ENCODE assay signal across 11 cellular contexts in the genomic region with DNA sequence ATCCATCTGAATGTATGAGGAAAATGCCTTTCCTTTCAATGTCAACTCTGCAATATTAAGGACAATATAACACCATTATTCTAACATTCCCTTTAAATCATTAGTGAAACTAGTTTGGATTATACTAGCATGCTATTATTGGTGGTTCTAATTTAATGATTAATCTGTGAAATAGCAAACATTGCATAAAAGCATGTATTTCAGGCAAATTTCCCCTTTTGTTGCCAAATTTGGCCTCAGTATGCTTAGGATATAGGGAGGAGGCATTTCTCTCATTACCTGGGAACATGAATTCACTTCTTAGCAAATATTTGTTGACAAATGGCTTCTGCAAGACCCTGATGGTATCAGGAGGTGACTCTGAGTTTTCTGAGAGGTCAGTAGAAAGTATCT. TPM values are rescaled to one million over a fixed set of nuclear protein-coding genes. Genes with fewer than 3 reads are reported as not detected.
A peak's percentile ranks its signal among the peaks of the same experiment; 100 is the strongest.
DNase-seq lines count a peak whose midpoint lies in the region; ATAC-seq, FAIRE-seq and TF ChIP-seq lines count a peak whose summit lies in the region.
"Had no signal": no experiment of that assay in that cellular context is flagged by ENCODE, and none has a peak within 500 bp of the region (broad histone marks: within the 10 kb centered on the region; RNA-seq: fewer than 3 reads in every experiment).

No MANE protein-coding gene starts in this region.

- no peaks in the 10 kb centered on the region; a peak in 1 of 4 replicates for H3K36me3 ChIP-seq in GM12878 (ENCODE audit: control insufficient read depth in 2 of 2, insufficient read depth in 2 of 2, low read length in 1 of 2)
- no peaks in the 10 kb centered on the region for H3K36me3 ChIP-seq in right lobe of liver
- H3K36me3 ChIP-seq in thyroid gland = peaks cover 0 to 7% of the 10 kb centered on the region in 2 donors
- peaks cover 0 to 7% (median 0%) of the 10 kb centered on the region in 3 experiments for H3K36me3 ChIP-seq in naive thymus-derived CD4-positive, alpha-beta T cell (ENCODE audit: control insufficient read depth in 2 of 3, insufficient read depth in 3 of 3, low read length in 3 of 3)

- H3K4me1 ChIP-seq in GM12878 (ENCODE audit: control insufficient read depth, insufficient read depth, low read length) = peaks cover 9% of the 10 kb centered on the region
- H3K4me1 ChIP-seq in right lobe of liver = peaks cover 0 to 10% (median 0%) of the 10 kb centered on the region in 4 donors
- H3K4me1 ChIP-seq in thyroid gland = peaks cover 6 to 19% of the 10 kb centered on the region in 2 donors
- peaks cover 8 to 17% of the 10 kb centered on the region in 2 donors for H3K4me1 ChIP-seq in naive thymus-derived CD4-positive, alpha-beta T cell (ENCODE audit: control insufficient read depth in 2 of 2, insufficient read depth in 2 of 2, low read length in 2 of 2)

- TF ChIP-seq POLR2A in GM12878 (IDR thresholded peaks at IDR 0.05; ENCODE audit: low read depth, low read length) = no peak
- peak; percentile 43 for TF ChIP-seq POLR2A in right lobe of liver (IDR thresholded peaks at IDR 0.05)
- no peak for TF ChIP-seq POLR2A in thyroid gland (IDR thresholded peaks at IDR 0.05)

- POLR2A ChIA-PET in GM12878 (lab: Charles Lee) = no interaction called here
- POLR2A ChIA-PET in naive thymus-derived CD4-positive, alpha-beta T cell (lab: Charles Lee) = no interaction called here

- no peak overlapping the region; the same call in 1 of the 2 replicates for H2AFZ ChIP-seq in GM12878 (ENCODE audit: control insufficient read depth, low read depth, low read length)

- H3K27ac Mint-ChIP-seq in activated T-cell treated with anti-CD3 and anti-CD28 coated beads, Interleukin-2, amount 50 U/mL, for 72 hours = no peak overlapping the region
- H3K27ac Mint-ChIP-seq in naive thymus-derived CD4-positive, alpha-beta T cell = peak overlapping the region in 1 of 9 donors; percentile 1
- H3K27ac Mint-ChIP-seq: activated naive CD4-positive, alpha-beta T cell treated with anti-CD3 and anti-CD28 coated beads, Interleukin-2, amount 10 ng/mL, durations not matched to agents 7 days and 5 days had no signal

- peaks cover 4% of the 10 kb centered on the region in 2 donors for H3K36me3 Mint-ChIP-seq in activated T-cell treated with anti-CD3 and anti-CD28 coated beads, Interleukin-2, amount 50 U/mL, for 72 hours (ENCODE audit: insufficient read depth in 2 of 2)
- H3K36me3 Mint-ChIP-seq in naive thymus-derived CD4-positive, alpha-beta T cell = peaks cover 0 to 20% (median 8%) of the 10 kb centered on the region in 5 donors

- H3K9ac ChIP-seq in GM12878 (ENCODE audit: control insufficient read depth, insufficient read depth, low read length) = no peak overlapping the region

- intact Hi-C loops in GM12878 (cut with micrococcal nuclease; ENCODE audit: unreplicated experiment) = loop anchor here (10.0 kb wide), 1 partner anchor 449 kb away; the partner anchor contains the start of gene NUP153
- intact Hi-C loops in right lobe of liver (cut with DNase I) = no loop called here
- intact Hi-C loops in thyroid gland (cut with DNase I) = no loop called here
- intact Hi-C loops in naive thymus-derived CD4-positive, alpha-beta T cell (cut with micrococcal nuclease) = no loop called here

- RAD21 ChIA-PET in GM12878 (lab: Charles Lee; ENCODE audit: unreplicated experiment) = interaction anchor here (0.9 kb wide), 1 partner anchor 8 kb away, joined by 3 read pairs; no protein-coding TSS in a partner anchor

- ATAC-seq in activated T-cell treated with anti-CD3 and anti-CD28 coated beads, Interleukin-2, amount 50 U/mL, for 72 hours (replicated peaks in 1 of 2) = no peak
- ATAC-seq in GM12878 (no peak), right lobe of liver (peak in 3 of 4 donors; percentile 3 to 10 (median 5)), HG03045 (IDR thresholded peaks at IDR 0.05; ENCODE audit: unreplicated experiment) (no peak)
- ATAC-seq in naive thymus-derived CD4-positive, alpha-beta T cell = no peak

- in situ Hi-C loops in GM12878 (cut with MboI) = loop anchor here (5.0 kb wide), 1 partner anchor 451 kb away; no protein-coding TSS in a partner anchor

- H3K4me2 ChIP-seq in GM12878 (ENCODE audit: control insufficient read depth, insufficient read depth) = peak overlapping the region; percentile 9

- H3K4me3 Mint-ChIP-seq in activated T-cell treated with anti-CD3 and anti-CD28 coated beads, Interleukin-2, amount 50 U/mL, for 72 hours = peak overlapping the region; percentile 58 to 99
- peak overlapping the region in 2 of 10 donors; percentile 24 to 99 for H3K4me3 Mint-ChIP-seq in naive thymus-derived CD4-positive, alpha-beta T cell

- peaks cover 0 to 4% of the 10 kb centered on the region in 2 donors for H3K9me3 Mint-ChIP-seq in activated T-cell treated with anti-CD3 and anti-CD28 coated beads, Interleukin-2, amount 50 U/mL, for 72 hours
- no peaks in the 10 kb centered on the region for H3K9me3 Mint-ChIP-seq in naive thymus-derived CD4-positive, alpha-beta T cell
- H3K9me3 Mint-ChIP-seq: activated naive CD4-positive, alpha-beta T cell treated with anti-CD3 and anti-CD28 coated beads, Interleukin-2, amount 10 ng/mL, durations not matched to agents 7 days and 5 days had no signal

- FAIRE-seq in GM12878 (lab: Jason Lieb, UNC) = no peak
- FAIRE-seq: urothelium cell line had no signal

- H3K27me3 ChIP-seq in GM12878 (replicated peaks in 1 of 2; ENCODE audit: control insufficient read depth in 2 of 2, insufficient read depth in 2 of 2, low read length in 1 of 2) (no peaks in the 10 kb centered on the region), right lobe of liver (no peaks in the 10 kb centered on the region), thyroid gland (no peaks in the 10 kb centered on the region)
- H3K27me3 ChIP-seq in naive thymus-derived CD4-positive, alpha-beta T cell (ENCODE audit: control insufficient read depth in 2 of 2, insufficient read depth in 2 of 2, low read length in 2 of 2) = no peaks in the 10 kb centered on the region

- H3K9me3 ChIP-seq in GM12878 (replicated peaks; ENCODE audit: control insufficient read depth, insufficient read depth, low read length) (no peaks in the 10 kb centered on the region), right lobe of liver (no peaks in the 10 kb centered on the region), thyroid gland (no peaks in the 10 kb centered on the region)
- H3K9me3 ChIP-seq in naive thymus-derived CD4-positive, alpha-beta T cell (ENCODE audit: control insufficient read depth in 2 of 3, low read length in 3 of 3) = no peaks in the 10 kb centered on the region

- H3K27ac ChIP-seq in GM12878 (ENCODE audit: control insufficient read depth, insufficient read depth) (peak overlapping the region; percentile 18; the same call in 1 of the 2 replicates), right lobe of liver (peak overlapping the region; percentile 76 to 90 (median 87)), thyroid gland (peak overlapping the region; percentile 84 to 91 (median 89))
- no peak overlapping the region for H3K27ac ChIP-seq in naive thymus-derived CD4-positive, alpha-beta T cell (ENCODE audit: low read depth, low read length)

- BruUV-seq in GM12878 (replicated peaks; lab: Mats Ljungman, UMichigan) = no TSS peak

- no peak for TF ChIP-seq EP300 in GM12878 (IDR thresholded peaks at IDR 0.05; ENCODE audit: borderline replicate concordance in 1 of 2, control insufficient read depth in 1 of 2, low read depth in 2 of 2, low read length in 2 of 2)

- peaks cover 6% of the 10 kb centered on the region for H3K79me2 ChIP-seq in GM12878 (ENCODE audit: control insufficient read depth, insufficient read depth, low read length)

- SMC1A ChIA-PET in GM12878 (lab: Charles Lee; ENCODE audit: uncharacterized antibody, unreplicated experiment) = interaction anchor here (1.0 kb wide), 2 partner anchors 105 to 288 kb away, joined by 3 read pairs; no protein-coding TSS in a partner anchor

- H3K4me3 ChIP-seq in GM12878 = peak overlapping the region; percentile 85
- H3K4me3 ChIP-seq in right lobe of liver = peak overlapping the region; percentile 56 to 80 (median 62)
- peak overlapping the region; percentile 10 to 70 (median 67) for H3K4me3 ChIP-seq in thyroid gland (replicated peaks in 1 of 3)
- H3K4me3 ChIP-seq in naive thymus-derived CD4-positive, alpha-beta T cell (ENCODE audit: low read length) = no peak overlapping the region

- H4K20me1 ChIP-seq in GM12878 (ENCODE audit: control insufficient read depth, insufficient read depth) = no peaks in the 10 kb centered on the region

- TF ChIP-seq RAD21 in GM12878 (IDR thresholded peaks at IDR 0.05; ENCODE audit: insufficient read depth, low read depth, low read length) = no peak

- TF ChIP-seq CTCF in GM12878 (IDR thresholded peaks at IDR 0.05 in 2 of 3, conservative IDR thresholded peaks at IDR 0.05 in 1 of 3; ENCODE audit: control insufficient read depth in 2 of 3, extremely low read depth in 1 of 3, insufficient read depth in 1 of 3, low read depth in 3 of 3, low read length in 3 of 3) = no peak
- no peak for TF ChIP-seq CTCF in right lobe of liver (IDR thresholded peaks at IDR 0.05)
- TF ChIP-seq CTCF in thyroid gland (IDR thresholded peaks at IDR 0.05) = no peak

- peaks cover 37% of the 10 kb centered on the region for H3K4me1 Mint-ChIP-seq in activated T-cell treated with anti-CD3 and anti-CD28 coated beads, Interleukin-2, amount 50 U/mL, for 72 hours (ENCODE audit: low read depth)
- H3K4me1 Mint-ChIP-seq in naive thymus-derived CD4-positive, alpha-beta T cell = peaks cover 24 to 32% (median 25%) of the 10 kb centered on the region in 7 donors

- no peaks in the 10 kb centered on the region for H3K27me3 Mint-ChIP-seq in activated T-cell treated with anti-CD3 and anti-CD28 coated beads, Interleukin-2, amount 50 U/mL, for 72 hours (ENCODE audit: low read depth)
- peaks cover 0 to 7% (median 0%) of the 10 kb centered on the region in 5 donors for H3K27me3 Mint-ChIP-seq in naive thymus-derived CD4-positive, alpha-beta T cell

- DNase-seq in activated T-cell treated with anti-CD3 and anti-CD28 coated beads, Interleukin-2, amount 50 U/mL, for 72 hours = no peak
- DNase-seq in activated T-cell treated with anti-CD3 and anti-CD28 coated beads, Interleukin-2, amount 50 U/mL, for 1 hour = no peak
- DNase-seq in GM12878 (ENCODE audit: low read depth, low spot score) = no peak
- no peak for DNase-seq in right lobe of liver
- no peak for DNase-seq in thyroid gland
- DNase-seq in naive thymus-derived CD4-positive, alpha-beta T cell = no peak
- no peak for DNase-seq in mesenteric fat pad (ENCODE audit: low spot score)
- DNase-seq: activated CD4-positive, alpha-beta T cell treated with anti-CD3 and anti-CD28 coated beads, Interleukin-2, amount 50 U/mL, for 4 hours; activated naive CD4-positive, alpha-beta T cell treated with anti-CD3 and anti-CD28 coated beads, Interleukin-2, amount 10 ng/mL, durations not matched to agents 7 days and 5 days had no signal

- CTCF ChIA-PET in GM12878 (lab: Yijun Ruan, JAX) = interaction anchor here (0.6 kb wide), 1 partner anchor 65 kb away, joined by 3 read pairs; no protein-coding TSS in a partner anchor
- CTCF ChIA-PET in naive thymus-derived CD4-positive, alpha-beta T cell (lab: Charles Lee) = no interaction called here

RNA-seq across cellular contexts. Expression of gene TPMT, which starts 1.6 kb away (rescaled TPM):
- 1 to 10 TPM; 6.7 to 8.2 TPM for total RNA-seq in activated T-cell treated with anti-CD3 and anti-CD28 coated beads, Interleukin-2, amount 50 U/mL, for 72 hours
- total RNA-seq in GM12878 (2013; cell fraction: nucleolus; rRNA removed) = 2.5 and 2.6 TPM in 2 replicates
- total RNA-seq in GM12878 (2014; rRNA removed) (11.6 and 13.8 TPM in 2 replicates), GM12878 (2014; rRNA removed; fragmentation: Illumina TruSeq; extraction: Trizol) (16.3 and 17.0 TPM in 2 replicates), GM12878 (2021) (7.9 and 8.2 TPM in 2 replicates), right lobe of liver (10 to 100 TPM; 26.5 to 31.8 (median 27.7) TPM), thyroid gland (100 to 1,000 TPM in 3 of 4 donors, 10 to 100 TPM in 1; 76.7 to 142 (median 113) TPM), mesenteric fat pad (7.1 TPM)
- 5.6 TPM for polyA plus RNA-seq in GM12878 (2011; ENCODE audit: low read depth)
- polyA plus RNA-seq in GM12878 (2011; rRNA removed) (16.5 and 24.9 TPM in 2 replicates), GM12878 (2014; fragmentation: Illumina TruSeq; extraction: Trizol) (18.2 and 24.3 TPM in 2 replicates), GM12878 (2014; fragmentation: Nextera tagmentation; extraction: Ambion mirVana) (10 to 100 TPM; 16.2 to 16.4 TPM), GM12878 (2014; rRNA removed) (10.9 and 13.0 TPM in 2 replicates), GM12878 (2016; fragmentation: Nextera tagmentation; extraction: Ambion mirVana) (10 to 100 TPM; 16.5 to 17.7 TPM)
- polyA plus RNA-seq in GM12878 (2011; cell fraction: cytosol; rRNA removed) = 8.1 and 8.3 TPM in 2 replicates
- 2.4 and 3.1 TPM in 2 replicates for polyA plus RNA-seq in GM12878 (2011; cell fraction: nucleus; rRNA removed)
- polyA plus RNA-seq in GM12878 (2012) = 6.5 and 8.6 TPM in 2 replicates
- 5.1 and 8.4 TPM in 2 replicates for polyA minus RNA-seq in GM12878 (2011; rRNA and poly(A)+ RNA removed)
- 2.9 and 3.1 TPM in 2 replicates for polyA minus RNA-seq in GM12878 (2011; cell fraction: cytosol; rRNA and poly(A)+ RNA removed)
- polyA minus RNA-seq in GM12878 (2011; cell fraction: nucleus; rRNA and poly(A)+ RNA removed) = 1.2 and 1.8 TPM in 2 replicates
- total RNA-seq in naive thymus-derived CD4-positive, alpha-beta T cell = 1 to 10 TPM; 2.9 to 6.1 (median 5.0) TPM
- polyA plus RNA-seq in naive thymus-derived CD4-positive, alpha-beta T cell = 10 to 100 TPM in 1 of 2 donors, 1 to 10 TPM in 1; 9.5 to 13.1 TPM

RNA-seq across cellular contexts. Expression of gene KDM1B, which starts 1.9 kb away (rescaled TPM):
- total RNA-seq in activated T-cell treated with anti-CD3 and anti-CD28 coated beads, Interleukin-2, amount 50 U/mL, for 72 hours = 10 to 100 TPM in 1 of 2 donors, 1 to 10 TPM in 1; 9.9 to 12.2 TPM
- total RNA-seq in GM12878 (2013; cell fraction: nucleolus; rRNA removed) = 19.3 and 19.8 TPM in 2 replicates
- total RNA-seq in GM12878 (2014; rRNA removed) = 9.5 and 11.0 TPM in 2 replicates
- total RNA-seq in GM12878 (2014; rRNA removed; fragmentation: Illumina TruSeq; extraction: Trizol) = 12.3 and 12.9 TPM in 2 replicates
- 16.2 and 20.0 TPM in 2 replicates for total RNA-seq in GM12878 (2021)
- polyA plus RNA-seq in GM12878 (2011; ENCODE audit: low read depth) = 5.4 TPM
- polyA plus RNA-seq in GM12878 (2011; rRNA removed) = 22.5 and 25.2 TPM in 2 replicates
- polyA plus RNA-seq in GM12878 (2011; cell fraction: cytosol; rRNA removed) = 14.8 and 17.0 TPM in 2 replicates
- 10.1 and 10.2 TPM in 2 replicates for polyA plus RNA-seq in GM12878 (2011; cell fraction: nucleus; rRNA removed)
- 7.4 and 10.0 TPM in 2 replicates for polyA plus RNA-seq in GM12878 (2012)
- 14.6 and 18.0 TPM in 2 replicates for polyA plus RNA-seq in GM12878 (2014; fragmentation: Illumina TruSeq; extraction: Trizol)
- polyA plus RNA-seq in GM12878 (2014; fragmentation: Nextera tagmentation; extraction: Ambion mirVana) = 1 to 10 TPM; 1.7 to 2.9 TPM
- polyA plus RNA-seq in GM12878 (2014; rRNA removed) = 11.2 and 13.6 TPM in 2 replicates
- polyA plus RNA-seq in GM12878 (2016; fragmentation: Nextera tagmentation; extraction: Ambion mirVana) = 10 to 100 TPM; 14.3 to 16.3 TPM
- polyA minus RNA-seq in GM12878 (2011; rRNA and poly(A)+ RNA removed) = 23.6 and 31.2 TPM in 2 replicates
- polyA minus RNA-seq in GM12878 (2011; cell fraction: cytosol; rRNA and poly(A)+ RNA removed) = 11.0 and 12.4 TPM in 2 replicates
- polyA minus RNA-seq in GM12878 (2011; cell fraction: nucleus; rRNA and poly(A)+ RNA removed) = 5.2 and 6.9 TPM in 2 replicates
- 10 to 100 TPM in 2 of 6 experiments, 1 to 10 TPM in 4; 5.0 to 12.1 (median 9.3) TPM for total RNA-seq in right lobe of liver
- 10 to 100 TPM; 46.2 to 89.5 (median 70.8) TPM for total RNA-seq in thyroid gland
- total RNA-seq in naive thymus-derived CD4-positive, alpha-beta T cell = 10 to 100 TPM in 3 of 5 experiments, 1 to 10 TPM in 2; 7.3 to 25.4 (median 12.5) TPM
- polyA plus RNA-seq in naive thymus-derived CD4-positive, alpha-beta T cell = 1 to 10 TPM; 1.3 to 3.4 TPM
- total RNA-seq in mesenteric fat pad = 13.3 TPM

RNA-seq across cellular contexts. Expression of gene NHLRC1, which starts 30.8 kb away (rescaled TPM):
- under 1 TPM; 0.14 TPM for total RNA-seq in activated T-cell treated with anti-CD3 and anti-CD28 coated beads, Interleukin-2, amount 50 U/mL, for 72 hours
- total RNA-seq in GM12878 (2013; cell fraction: nucleolus; rRNA removed) = 0.27 TPM in 1 of 2 replicates, not detected in the other
- 0.17 and 0.27 TPM in 2 replicates for total RNA-seq in GM12878 (2014; rRNA removed)
- 0.09 TPM in 1 of 2 replicates, not detected in the other for total RNA-seq in GM12878 (2014; rRNA removed; fragmentation: Illumina TruSeq; extraction: Trizol)
- total RNA-seq in GM12878 (2021) = 0.15 and 0.21 TPM in 2 replicates
- polyA plus RNA-seq in GM12878 (2011; ENCODE audit: low read depth) = 0.42 TPM
- 0.04 TPM in 1 of 2 replicates, not detected in the other for polyA plus RNA-seq in GM12878 (2011; rRNA removed)
- polyA plus RNA-seq in GM12878 (2011; cell fraction: cytosol; rRNA removed) = not detected in 2 replicates
- not detected in 2 replicates for polyA plus RNA-seq in GM12878 (2011; cell fraction: nucleus; rRNA removed)
- polyA plus RNA-seq in GM12878 (2012) = 0.27 and 0.45 TPM in 2 replicates
- 0.21 TPM in 1 of 2 replicates, not detected in the other for polyA plus RNA-seq in GM12878 (2014; fragmentation: Illumina TruSeq; extraction: Trizol)
- polyA plus RNA-seq in GM12878 (2014; fragmentation: Nextera tagmentation; extraction: Ambion mirVana) = under 1 TPM in 1 of 2 experiments, not detected in 1; 0.04 TPM
- 0.22 and 0.23 TPM in 2 replicates for polyA plus RNA-seq in GM12878 (2014; rRNA removed)
- polyA plus RNA-seq in GM12878 (2016; fragmentation: Nextera tagmentation; extraction: Ambion mirVana) = under 1 TPM in 1 of 2 experiments, not detected in 1; 0.07 TPM
- not detected in 2 replicates for polyA minus RNA-seq in GM12878 (2011; rRNA and poly(A)+ RNA removed)
- polyA minus RNA-seq in GM12878 (2011; cell fraction: cytosol; rRNA and poly(A)+ RNA removed) = not detected in 2 replicates
- 0.12 TPM in 1 of 2 replicates, not detected in the other for polyA minus RNA-seq in GM12878 (2011; cell fraction: nucleus; rRNA and poly(A)+ RNA removed)
- 1 to 10 TPM; 2.2 to 3.0 (median 2.7) TPM for total RNA-seq in right lobe of liver
- total RNA-seq in thyroid gland = 1 to 10 TPM; 1.7 to 4.9 (median 3.5) TPM
- total RNA-seq in naive thymus-derived CD4-positive, alpha-beta T cell = 1 to 10 TPM in 2 of 5 experiments, under 1 TPM in 3; 0.39 to 1.4 (median 0.61) TPM
- 1 to 10 TPM; 1.7 to 1.9 TPM for polyA plus RNA-seq in naive thymus-derived CD4-positive, alpha-beta T cell
- total RNA-seq in mesenteric fat pad = 2.1 TPM

Comparison
In these comparisons a context has a peak if more than half of its experiments do, and no peak if none do; other contexts are left out.
1. ATAC-seq: peak in right lobe of liver (3 of 4); none in activated T-cell treated with anti-CD3 and anti-CD28 coated beads, Interleukin-2, amount 50 U/mL, for 72 hours (0 of 2), GM12878 (single experiment), naive thymus-derived CD4-positive, alpha-beta T cell (single experiment) and HG03045 (single experiment).